ENCODE assay signal across 8 cellular contexts in the genomic region with DNA sequence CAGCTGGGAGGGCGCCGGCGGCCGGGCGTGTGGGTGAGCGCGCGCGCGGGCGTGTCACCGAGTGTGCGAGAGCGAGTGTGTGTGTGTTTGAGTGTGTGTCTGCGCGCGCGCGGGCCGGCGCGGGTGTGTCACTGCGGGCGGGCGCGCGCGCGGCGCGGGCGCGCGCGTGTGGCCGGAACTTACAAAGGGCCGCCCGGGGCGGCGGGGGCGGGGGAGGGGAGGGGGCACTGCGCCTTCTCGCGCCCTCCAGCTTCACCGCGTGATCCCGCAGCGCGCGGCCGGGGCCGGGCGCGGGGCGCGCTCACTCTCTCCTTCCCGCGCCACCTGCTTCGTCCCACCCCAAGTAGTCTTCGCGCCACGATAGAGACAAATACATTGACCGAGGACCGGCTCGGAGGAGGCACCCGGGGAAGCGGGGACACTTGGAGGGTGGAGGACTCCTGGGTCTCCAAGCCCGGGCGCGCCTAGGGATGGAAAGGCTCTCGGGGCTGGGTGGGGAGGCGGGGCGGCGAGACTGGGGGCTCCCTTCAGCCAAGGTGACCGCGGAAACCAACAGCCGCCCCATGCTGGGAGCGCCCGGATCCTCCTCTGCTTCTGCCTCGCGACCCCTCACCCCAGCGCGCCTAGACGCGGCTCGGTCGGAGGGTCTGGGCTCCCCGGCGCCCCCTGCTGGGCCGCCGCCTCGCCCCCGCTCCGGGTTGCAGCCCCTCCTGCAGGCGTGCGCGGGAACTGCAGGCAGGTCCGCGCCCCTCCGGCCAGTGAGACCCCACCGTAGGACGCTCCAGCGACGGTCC. TPM values are rescaled to one million over a fixed set of nuclear protein-coding genes. Genes with fewer than 3 reads are reported as not detected.
DNase-seq lines count a peak whose midpoint lies in the region; ATAC-seq and TF ChIP-seq lines count a peak whose summit lies in the region.

A gene with protein sequence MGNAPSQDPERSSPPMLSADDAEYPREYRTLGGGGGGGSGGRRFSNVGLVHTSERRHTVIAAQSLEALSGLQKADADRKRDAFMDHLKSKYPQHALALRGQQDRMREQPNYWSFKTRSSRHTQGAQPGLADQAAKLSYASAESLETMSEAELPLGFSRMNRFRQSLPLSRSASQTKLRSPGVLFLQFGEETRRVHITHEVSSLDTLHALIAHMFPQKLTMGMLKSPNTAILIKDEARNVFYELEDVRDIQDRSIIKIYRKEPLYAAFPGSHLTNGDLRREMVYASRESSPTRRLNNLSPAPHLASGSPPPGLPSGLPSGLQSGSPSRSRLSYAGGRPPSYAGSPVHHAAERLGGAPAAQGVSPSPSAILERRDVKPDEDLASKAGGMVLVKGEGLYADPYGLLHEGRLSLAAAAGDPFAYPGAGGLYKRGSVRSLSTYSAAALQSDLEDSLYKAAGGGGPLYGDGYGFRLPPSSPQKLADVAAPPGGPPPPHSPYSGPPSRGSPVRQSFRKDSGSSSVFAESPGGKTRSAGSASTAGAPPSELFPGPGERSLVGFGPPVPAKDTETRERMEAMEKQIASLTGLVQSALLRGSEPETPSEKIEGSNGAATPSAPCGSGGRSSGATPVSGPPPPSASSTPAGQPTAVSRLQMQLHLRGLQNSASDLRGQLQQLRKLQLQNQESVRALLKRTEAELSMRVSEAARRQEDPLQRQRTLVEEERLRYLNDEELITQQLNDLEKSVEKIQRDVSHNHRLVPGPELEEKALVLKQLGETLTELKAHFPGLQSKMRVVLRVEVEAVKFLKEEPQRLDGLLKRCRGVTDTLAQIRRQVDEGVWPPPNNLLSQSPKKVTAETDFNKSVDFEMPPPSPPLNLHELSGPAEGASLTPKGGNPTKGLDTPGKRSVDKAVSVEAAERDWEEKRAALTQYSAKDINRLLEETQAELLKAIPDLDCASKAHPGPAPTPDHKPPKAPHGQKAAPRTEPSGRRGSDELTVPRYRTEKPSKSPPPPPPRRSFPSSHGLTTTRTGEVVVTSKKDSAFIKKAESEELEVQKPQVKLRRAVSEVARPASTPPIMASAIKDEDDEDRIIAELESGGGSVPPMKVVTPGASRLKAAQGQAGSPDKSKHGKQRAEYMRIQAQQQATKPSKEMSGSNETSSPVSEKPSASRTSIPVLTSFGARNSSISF (minus strand): TSS at position 101 of the 794 bp plus-strand sequence. CDS start 247 bp downstream, outside the sequence.

- no peaks in the 10 kb centered on the region for H3K9me3 ChIP-seq in fibroblast of lung (ENCODE audit: control insufficient read depth, insufficient read depth, low read depth, low read length)
- H3K9me3 ChIP-seq in neuron (ENCODE audit: low read length): no peaks in the 10 kb centered on the region
- no peaks in the 10 kb centered on the region for H3K9me3 ChIP-seq in tibial nerve

- H3K9me3 Mint-ChIP-seq in activated T-cell treated with anti-CD3 and anti-CD28 coated beads, Interleukin-2, amount 50 U/mL, for 4 hours: no peaks in the 10 kb centered on the region

- peaks cover 48% of the 10 kb centered on the region for H3K27me3 ChIP-seq in H7 (ENCODE audit: control insufficient read depth, insufficient read depth, low read length)
- H3K27me3 ChIP-seq in fibroblast of lung (ENCODE audit: control insufficient read depth, insufficient read depth, low read length): peaks cover 38% of the 10 kb centered on the region
- H3K27me3 ChIP-seq in neuron (ENCODE audit: insufficient read depth, low read length): peaks cover 4% of the 10 kb centered on the region
- peaks cover 0 to 76% of the 10 kb centered on the region in 2 donors for H3K27me3 ChIP-seq in tibial nerve

- no peaks in the 10 kb centered on the region for H3K36me3 Mint-ChIP-seq in activated T-cell treated with anti-CD3 and anti-CD28 coated beads, Interleukin-2, amount 50 U/mL, for 4 hours (ENCODE audit: insufficient read depth)

- H3K36me3 ChIP-seq in H7 (replicated peaks; ENCODE audit: control insufficient read depth, insufficient read depth, low read length) (no peaks in the 10 kb centered on the region), fibroblast of lung (ENCODE audit: control insufficient read depth, insufficient read depth, low read length) (no peaks in the 10 kb centered on the region), neuron (ENCODE audit: insufficient read depth, low read length) (no peaks in the 10 kb centered on the region), tibial nerve (no peaks in the 10 kb centered on the region)

- CTCF ChIA-PET in AG04449 (lab: Yijun Ruan, JAX): interaction anchor here (0.5 to 2.5 kb wide), 9 partner anchors 10 to 168 kb away, joined by 3 to 13 read pairs (median 3); no protein-coding TSS in a partner anchor

- no peaks in the 10 kb centered on the region for H3K79me2 ChIP-seq in fibroblast of lung (ENCODE audit: control insufficient read depth, insufficient read depth, low read length)

- TF ChIP-seq EP300 in tibial nerve (IDR thresholded peaks at IDR 0.05): no peak

- ATAC-seq in activated T-cell treated with anti-CD3 and anti-CD28 coated beads, Interleukin-2, amount 50 U/mL, for 4 hours: peak; percentile 52 to 53
- no peak for ATAC-seq in GM19395 (IDR thresholded peaks at IDR 0.05; ENCODE audit: unreplicated experiment)

- H3K4me3 ChIP-seq in AG04449 (ENCODE audit: low read depth, low read length) (peak within 1 kb of the TSS; percentile 40), H7 (ENCODE audit: insufficient read depth, low read depth, low read length) (peak within 1 kb of the TSS; percentile 68), fibroblast of lung (replicated peaks in 1 of 4; ENCODE audit: control extremely low read depth in 1 of 4, insufficient read depth in 1 of 4, low read depth in 3 of 4, low read length in 4 of 4) (peak within 1 kb of the TSS in 3 of 4 experiments; percentile 15 to 51 (median 25)), neuron (ENCODE audit: low read length) (peak within 1 kb of the TSS; percentile 72), tibial nerve (peak within 1 kb of the TSS; percentile 23 to 61 (median 48))

- no peak within 1 kb of the TSS for H2AFZ ChIP-seq in fibroblast of lung (ENCODE audit: low read length)
- H2AFZ ChIP-seq in neuron (ENCODE audit: low read depth, low read length): peak within 1 kb of the TSS; percentile 48

- H3K4me3 Mint-ChIP-seq in activated T-cell treated with anti-CD3 and anti-CD28 coated beads, Interleukin-2, amount 50 U/mL, for 4 hours: peak within 1 kb of the TSS; percentile 56

- H3K27ac ChIP-seq in fibroblast of lung (ENCODE audit: insufficient read depth, low read length) (no peak within 1 kb of the TSS), tibial nerve (peak within 1 kb of the TSS in 1 of 4 donors; percentile 53)

- peaks cover 64% of the 10 kb centered on the region for H3K27me3 Mint-ChIP-seq in activated T-cell treated with anti-CD3 and anti-CD28 coated beads, Interleukin-2, amount 50 U/mL, for 4 hours (ENCODE audit: low read depth)

- TF ChIP-seq CTCF in AG04449 (IDR thresholded peaks at IDR 0.05; ENCODE audit: insufficient read depth, low read length, missing control alignments) (peak; percentile 63), fibroblast of lung (conservative IDR thresholded peaks at IDR 0.05 in 1 of 2, IDR thresholded peaks at IDR 0.05 in 1 of 2; ENCODE audit: low read depth in 1 of 2, low read length in 2 of 2) (peak; percentile 45 to 49), tibial nerve (IDR thresholded peaks at IDR 0.05) (peak; percentile 42 to 65 (median 59))

- H3K4me1 ChIP-seq in fibroblast of lung (ENCODE audit: control insufficient read depth, extremely low read depth, insufficient read depth, low read length) (no peaks in the 10 kb centered on the region), neuron (ENCODE audit: insufficient read depth, low read length) (peaks cover 54% of the 10 kb centered on the region), tibial nerve (peaks cover 0 to 51% (median 9%) of the 10 kb centered on the region in 4 donors)

- DNase-seq in AG04449 (ENCODE audit: low read depth, low spot score) (no peak), H7 (peak; percentile 91), NCI-H774 (lab: John Stamatoyannopoulos, UW) (peak; percentile 83), fibroblast of lung (ENCODE audit: low read depth in 2 of 2) (peak in 1 of 2 donors; percentile 23), tibial nerve (ENCODE audit: low spot score in 2 of 2) (no peak)
- DNase-seq in activated T-cell treated with anti-CD3 and anti-CD28 coated beads, Interleukin-2, amount 50 U/mL, for 4 hours: peak; percentile 46

- 0 to 2% methylated on average over 2 to 37 of the region's 104 CpGs for WGBS in tibial nerve, 2 donors

- H3K9ac ChIP-seq in fibroblast of lung (ENCODE audit: insufficient read depth, low read length): no peak within 1 kb of the TSS

- H3K4me2 ChIP-seq in fibroblast of lung (ENCODE audit: extremely low read depth, insufficient read depth, low read length): peak within 1 kb of the TSS; percentile 62

- no peaks in the 10 kb centered on the region for H4K20me1 ChIP-seq in fibroblast of lung (ENCODE audit: control insufficient read depth, extremely low read depth, insufficient read depth, low read length)

- no peak for TF ChIP-seq POLR2A in tibial nerve (IDR thresholded peaks at IDR 0.05)

- peaks cover 15% of the 10 kb centered on the region for H3K4me1 Mint-ChIP-seq in activated T-cell treated with anti-CD3 and anti-CD28 coated beads, Interleukin-2, amount 50 U/mL, for 4 hours (ENCODE audit: low read depth)

- POLR2A ChIA-PET in AG04449 (lab: Yijun Ruan, JAX): no interaction called here

RNA-seq across cellular contexts. Expression of the gene that starts here (rescaled TPM):
- total RNA-seq in H7 (2014; rRNA removed; shearing (Covaris generic)): 2.3 TPM in 2 replicates
- total RNA-seq in activated T-cell treated with anti-CD3 and anti-CD28 coated beads, Interleukin-2, amount 50 U/mL, for 4 hours: under 1 TPM in 2 of 3 donors, not detected in 1; 0.16 to 0.49 TPM
- total RNA-seq in fibroblast of lung: under 0.01 TPM in 1 of 2 replicates, not detected in the other
- not detected in 2 replicates for polyA plus RNA-seq in fibroblast of lung
- not detected in 2 replicates for polyA plus RNA-seq in fibroblast of lung (2012)
- not detected in 2 replicates for polyA minus RNA-seq in fibroblast of lung (ENCODE audit: low replicate concordance)
- 1 to 10 TPM in 2 of 4 donors, under 1 TPM in 2; 0.44 to 5.4 (median 1.5) TPM for total RNA-seq in tibial nerve

Comparison
In these comparisons a context has a peak if more than half of its experiments do, and no peak if none do; other contexts are left out.
1. Peak in DNase-seq and ATAC-seq in activated T-cell treated with anti-CD3 and anti-CD28 coated beads, Interleukin-2, amount 50 U/mL, for 4 hours; RNA of the gene not detected or under 1 TPM.
2. DNase-seq: peak in H7 (single experiment) and NCI-H774 (single experiment); none in AG04449 (single experiment) and tibial nerve (0 of 2).
3. Peak in every context shown above with its lines, with median percentiles within 50 percentile points of each other: H3K4me3 ChIP-seq and CTCF ChIP-seq.